In genomic region chr5:164475339-164475977, GRCh38 we compare ENCODE assay signal across 2 cellular contexts.
TF ChIP-seq lines count a peak whose summit lies in the region.

No MANE protein-coding gene starts in this region.

TF ChIP-seq in K562, 482 proteins besides CTCF, POLR2A, EP300 and RAD21 (continued from another document):
- TF ChIP-seq NFATC3 (IDR thresholded peaks at IDR 0.05) (no peak), CTCFL (IDR thresholded peaks at IDR 0.05; ENCODE audit: borderline replicate concordance, insufficient read depth, low read depth, low read length, poor library complexity, severe bottlenecking) (no peak), CHAMP1 (IDR thresholded peaks at IDR 0.05) (no peak), CAMTA2 (CRISPR knock-in tag; conservative IDR thresholded peaks at IDR 0.05) (no peak), ZNF398 (CRISPR knock-in tag; IDR thresholded peaks at IDR 0.05) (no peak)
TF ChIP-seq in K562: peak in this region for 2.

TF ChIP-seq in liver, 16 proteins besides CTCF, POLR2A, EP300 and RAD21 (continued from another document):
- TF ChIP-seq REST (IDR thresholded peaks at IDR 0.05), result no peak
- no peak for TF ChIP-seq FOXA2 (IDR thresholded peaks at IDR 0.05)
- TF ChIP-seq RXRA (IDR thresholded peaks at IDR 0.05), result no peak
- TF ChIP-seq HNF4G (IDR thresholded peaks at IDR 0.05), result no peak
- TF ChIP-seq YY1 (IDR thresholded peaks at IDR 0.05), result no peak
- TF ChIP-seq MAX (IDR thresholded peaks at IDR 0.05), result no peak
- TF ChIP-seq TAF1 (conservative IDR thresholded peaks at IDR 0.05), result no peak
- no peak for TF ChIP-seq FOXA1 (IDR thresholded peaks at IDR 0.05)
- no peak for TF ChIP-seq ZBTB33 (IDR thresholded peaks at IDR 0.05)
- no peak for TF ChIP-seq JUND (IDR thresholded peaks at IDR 0.05)
- no peak for TF ChIP-seq NR2F2 (IDR thresholded peaks at IDR 0.05)
TF ChIP-seq in liver: peak in this region for 0.
